ENCODE assay signal across 15 cellular contexts in the genomic region with DNA sequence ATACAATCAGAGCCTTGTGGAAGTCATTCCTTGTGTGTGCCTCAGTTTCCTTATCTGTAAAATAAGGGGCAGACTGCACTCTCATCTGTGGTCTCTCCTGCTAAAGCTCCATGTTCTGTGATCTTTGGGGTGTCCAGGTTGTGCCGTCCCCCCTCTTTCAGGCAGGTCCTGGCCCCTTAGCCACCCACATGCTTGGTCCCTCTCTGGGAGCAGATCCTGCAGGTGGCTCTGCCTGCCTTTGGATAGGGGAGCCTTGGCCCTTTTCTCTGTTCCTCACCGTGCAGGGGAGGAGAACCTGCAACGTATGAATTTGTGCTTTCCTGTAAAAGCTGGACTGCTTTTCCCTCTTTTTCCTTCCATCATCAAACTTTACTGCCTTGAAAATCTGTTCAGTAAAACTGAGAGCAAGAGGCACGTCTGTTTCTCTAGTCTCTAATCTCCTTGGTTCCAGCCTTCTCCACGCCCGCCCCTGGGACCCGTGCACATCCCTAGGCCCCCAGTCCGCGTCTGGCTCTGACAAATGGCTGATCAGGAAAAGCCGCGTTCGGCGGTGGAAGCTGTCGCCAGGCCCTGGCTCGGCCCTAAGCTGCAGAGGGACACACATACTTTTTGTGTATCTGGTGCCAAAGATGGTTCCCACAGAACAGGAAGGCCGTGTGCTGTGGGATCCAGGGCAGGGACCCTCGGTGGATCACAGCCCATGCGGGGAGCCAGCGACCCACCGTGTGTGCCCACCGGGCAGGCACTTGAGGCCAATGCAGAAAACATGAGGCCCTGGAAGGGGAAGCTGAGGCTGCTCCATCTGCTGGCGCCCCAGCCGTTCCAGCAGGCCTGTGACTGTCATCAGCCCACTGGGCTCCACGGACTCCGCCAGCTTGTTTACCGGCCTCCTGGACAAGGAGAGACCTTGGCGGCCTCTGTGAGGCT. TPM values are rescaled to one million over a fixed set of nuclear protein-coding genes. Genes with fewer than 3 reads are reported as not detected.
DNase-seq lines count a peak whose midpoint lies in the region; ATAC-seq and TF ChIP-seq lines count a peak whose summit lies in the region.
"Had no signal": no experiment of that assay in that cellular context is flagged by ENCODE, and none has a peak within 500 bp of the region (broad histone marks: within the 10 kb centered on the region; RNA-seq: fewer than 3 reads in every experiment).

No MANE protein-coding gene starts in this region.

- H2AFZ ChIP-seq in fibroblast of lung (ENCODE audit: low read length): peak overlapping the region; percentile 80

- peak overlapping the region; percentile 11 for H2AK5ac ChIP-seq in mesendoderm (ENCODE audit: low read length)

- H3K4me2 ChIP-seq in fibroblast of lung (ENCODE audit: extremely low read depth, insufficient read depth, low read length): no peak overlapping the region
- H3K4me2 ChIP-seq in mesendoderm (ENCODE audit: low read length): no peak overlapping the region

- H2BK5ac ChIP-seq in mesendoderm (ENCODE audit: low read length): peak overlapping the region; percentile 6

- H3K79me2 ChIP-seq in fibroblast of lung (ENCODE audit: control insufficient read depth, insufficient read depth, low read length) (no peaks in the 10 kb centered on the region), mesendoderm (ENCODE audit: control insufficient read depth, insufficient read depth, low read length) (no peaks in the 10 kb centered on the region)

- TF ChIP-seq EP300 in transverse colon (IDR thresholded peaks at IDR 0.05; ENCODE audit: low read depth): no peak

- no peak overlapping the region for H2BK120ac ChIP-seq in mesendoderm (ENCODE audit: low read depth, low read length)

- H3K4ac ChIP-seq in mesendoderm (ENCODE audit: low read depth, low read length): no peak overlapping the region

- no peak for TF ChIP-seq POLR2A in transverse colon (IDR thresholded peaks at IDR 0.05)

- H3K9ac ChIP-seq in fibroblast of lung (ENCODE audit: insufficient read depth, low read length) (no peak overlapping the region), mesendoderm (ENCODE audit: low read length) (no peak overlapping the region)

- H4K5ac ChIP-seq in mesendoderm (ENCODE audit: low read length): no peak overlapping the region

- CTCF ChIA-PET in HEK293 (lab: Yijun Ruan, JAX): interaction anchor here (1.5 kb wide), 1 partner anchor 12 kb away, joined by 3 read pairs; no protein-coding TSS in a partner anchor

- DNase-seq in AG10803 (ENCODE audit: low read depth) (no peak), fibroblast of lung (ENCODE audit: low read depth in 2 of 2) (no peak), mesendoderm (peak; percentile 39), transverse colon (no peak)
- DNase-seq: activated B cell treated with CpG ODN at 0.5 μM for 24 hours; activated T-cell treated with anti-CD3 and anti-CD28 coated beads, Interleukin-2, amount 50 U/mL, for 1 hour; BE2C; naive thymus-derived CD4-positive, alpha-beta T cell; sigmoid colon; SJCRH30; stimulated activated naive CD8-positive, alpha-beta T cell treated with anti-CD3 and anti-CD28 coated beads, Interleukin-15, amount 100 ng/mL, for 72 hours had no signal

- no peaks in the 10 kb centered on the region for H3K36me3 ChIP-seq in HEK293 (ENCODE audit: control insufficient read depth in 2 of 2, insufficient read depth in 1 of 2, low read length in 2 of 2)
- H3K36me3 ChIP-seq in fibroblast of lung (ENCODE audit: control insufficient read depth, insufficient read depth, low read length): no peaks in the 10 kb centered on the region
- no peaks in the 10 kb centered on the region for H3K36me3 ChIP-seq in mesendoderm (ENCODE audit: control insufficient read depth, insufficient read depth, low read length)
- no peaks in the 10 kb centered on the region for H3K36me3 ChIP-seq in transverse colon
- H3K36me3 ChIP-seq: BE2C, sigmoid colon, SJCRH30 had no signal

- no peaks in the 10 kb centered on the region for H4K20me1 ChIP-seq in fibroblast of lung (ENCODE audit: control insufficient read depth, extremely low read depth, insufficient read depth, low read length)

- H3K23ac ChIP-seq in mesendoderm (ENCODE audit: low read length): no peak overlapping the region

- H3K9me3 ChIP-seq in HEK293 (ENCODE audit: control insufficient read depth, insufficient read depth, low read depth, low read length): no peaks in the 10 kb centered on the region
- H3K9me3 ChIP-seq in fibroblast of lung (ENCODE audit: control insufficient read depth, insufficient read depth, low read depth, low read length): no peaks in the 10 kb centered on the region
- H3K9me3 ChIP-seq in transverse colon: no peaks in the 10 kb centered on the region
- H3K9me3 ChIP-seq: BE2C, sigmoid colon had no signal

- H3K79me1 ChIP-seq in mesendoderm (ENCODE audit: low read length): no peaks in the 10 kb centered on the region

- in situ Hi-C loops in transverse colon (cut with MboI; ENCODE audit: low pct_ligation_motif_present in 1 of 4, low pct_unique_long_range_greater_than_20kb in 1 of 4, low sequenced_read_pairs in 3 of 4): no loop called here

- H3K4me1 ChIP-seq in HEK293 (ENCODE audit: control insufficient read depth, insufficient read depth, low read length): no peaks in the 10 kb centered on the region
- peaks cover 13% of the 10 kb centered on the region for H3K4me1 ChIP-seq in fibroblast of lung (ENCODE audit: control insufficient read depth, extremely low read depth, insufficient read depth, low read length)
- H3K4me1 ChIP-seq in mesendoderm (ENCODE audit: control insufficient read depth, low read depth, low read length): peaks cover 8% of the 10 kb centered on the region
- H3K4me1 ChIP-seq in transverse colon: peaks cover 0 to 4% (median 1%) of the 10 kb centered on the region in 4 donors
- H3K4me1 ChIP-seq: BE2C had no signal

- H3K27me3 ChIP-seq in fibroblast of lung (ENCODE audit: control insufficient read depth, insufficient read depth, low read length): no peaks in the 10 kb centered on the region
- no peaks in the 10 kb centered on the region for H3K27me3 ChIP-seq in mesendoderm (ENCODE audit: insufficient read depth, low read length, poor library complexity)
- H3K27me3 ChIP-seq in transverse colon: no peaks in the 10 kb centered on the region
- H3K27me3 ChIP-seq: BE2C, sigmoid colon, SJCRH30 had no signal

- peak overlapping the region; percentile 44 for H3K56ac ChIP-seq in mesendoderm (ENCODE audit: low read length)

- H3K4me3 ChIP-seq in AG10803 (ENCODE audit: low read length) (no peak overlapping the region), HEK293 (ENCODE audit: low read depth, low read length) (no peak overlapping the region), fibroblast of lung (replicated peaks in 1 of 4; ENCODE audit: control extremely low read depth in 1 of 4, insufficient read depth in 1 of 4, low read depth in 3 of 4, low read length in 4 of 4) (no peak overlapping the region), mesendoderm (ENCODE audit: low read length) (no peak overlapping the region), transverse colon (no peak overlapping the region)
- H3K4me3 ChIP-seq: sigmoid colon, SJCRH30 had no signal

- H3K27ac ChIP-seq in HEK293 (ENCODE audit: extremely low read depth, low read depth, low read length) (no peak overlapping the region), fibroblast of lung (ENCODE audit: insufficient read depth, low read length) (peak overlapping the region; percentile 27), mesendoderm (ENCODE audit: low read depth, low read length) (no peak overlapping the region), transverse colon (no peak overlapping the region)
- H3K27ac ChIP-seq: sigmoid colon, SJCRH30 had no signal

- TF ChIP-seq CTCF in AG10803 (conservative IDR thresholded peaks at IDR 0.05; ENCODE audit: low read length) (0 out of 2 replicates have a peak, but pooled peaks have one; percentile 10), HEK293 (tag by site-specific recombination; IDR thresholded peaks at IDR 0.05) (no peak), fibroblast of lung (conservative IDR thresholded peaks at IDR 0.05 in 1 of 2, IDR thresholded peaks at IDR 0.05 in 1 of 2; ENCODE audit: low read depth in 1 of 2, low read length in 2 of 2) (no peak), transverse colon (IDR thresholded peaks at IDR 0.05) (no peak)

- POLR2A ChIA-PET in HEK293 (lab: Yijun Ruan, JAX): no interaction called here

- H4K8ac ChIP-seq in mesendoderm (ENCODE audit: low read depth, low read length): no peak overlapping the region

- ATAC-seq in HG03280 (IDR thresholded peaks at IDR 0.05; ENCODE audit: unreplicated experiment) (no peak), HG02623 (IDR thresholded peaks at IDR 0.05; ENCODE audit: unreplicated experiment) (no peak), HG03095 (IDR thresholded peaks at IDR 0.05; ENCODE audit: unreplicated experiment) (no peak)
- ATAC-seq: naive thymus-derived CD4-positive, alpha-beta T cell; stimulated activated naive CD8-positive, alpha-beta T cell treated with anti-CD3 and anti-CD28 coated beads, Interleukin-15, amount 100 ng/mL, for 72 hours had no signal

- H2BK15ac ChIP-seq in mesendoderm (replicated peaks; ENCODE audit: low read depth): no peak overlapping the region

- WGBS in mesendoderm (ENCODE audit: extremely low coverage, insufficient coverage, low lambda C conversion rate): no CpG with 5 or more reads among the region's 27 CpGs
- WGBS in transverse colon (ENCODE audit: low coverage in 1 of 2), 2 donors: 67% methylated on average over 27 of the region's 27 CpGs; no CpG with 5 or more reads in 1 of the 2 donors

- intact Hi-C loops in transverse colon (cut with DNase I; ENCODE audit: low total_unique reads): no loop called here

- no peak overlapping the region for H3K18ac ChIP-seq in mesendoderm (ENCODE audit: low read length)

TF ChIP-seq in HEK293, 187 proteins besides CTCF, POLR2A, EP300 and RAD21 (continues in another document):
- TF ChIP-seq ZNF341 (tag by site-specific recombination; IDR thresholded peaks at IDR 0.05; ENCODE audit: low read depth): peak; percentile 22; the same call in 1 of the 2 replicates

RNA-seq across cellular contexts. Expression of gene COL5A1, which starts 43.4 kb away (rescaled TPM):
- total RNA-seq in fibroblast of lung: 63.7 and 72.8 TPM in 2 replicates
- polyA plus RNA-seq in fibroblast of lung: 83.9 and 109 TPM in 2 replicates
- polyA plus RNA-seq in fibroblast of lung (2012): 164 and 250 TPM in 2 replicates
- 171 and 250 TPM in 2 replicates for polyA minus RNA-seq in fibroblast of lung (ENCODE audit: low replicate concordance)
- 23.5 TPM for polyA plus RNA-seq in mesendoderm (2013, experiment 1 of 2)
- 21.5 TPM for polyA plus RNA-seq in mesendoderm (2013, experiment 2 of 2)
- total RNA-seq in transverse colon: 10 to 100 TPM in 2 of 4 donors, 1 to 10 TPM in 2; 7.1 to 69.3 (median 16.1) TPM
- polyA plus RNA-seq: naive thymus-derived CD4-positive, alpha-beta T cell had no signal
